In the genomic region with DNA sequence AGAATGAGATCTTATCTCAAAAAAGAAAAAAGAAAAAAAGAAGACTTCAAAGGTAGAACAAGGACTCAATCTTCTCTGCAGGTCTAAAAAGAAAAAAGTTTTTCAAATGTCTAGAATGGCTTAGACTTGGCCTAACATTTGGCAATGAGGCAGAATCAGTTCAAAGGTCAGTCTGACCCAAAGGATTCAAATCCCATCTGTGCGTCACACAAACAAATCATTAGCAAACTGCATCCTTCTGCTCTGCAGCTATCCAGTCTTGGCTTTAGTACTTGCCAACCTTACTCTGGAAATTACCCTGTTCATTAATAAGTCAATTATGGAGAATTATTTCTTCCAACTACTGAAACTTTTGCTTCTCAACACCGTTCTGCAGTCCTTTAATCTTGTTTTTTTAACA, we compare ENCODE assay signal across 11 cellular contexts. TPM values are rescaled to one million over a fixed set of nuclear protein-coding genes. Genes with fewer than 3 reads are reported as not detected.
DNase-seq lines count a peak whose midpoint lies in the region; ATAC-seq lines count a peak whose summit lies in the region.
"Had no signal": no experiment of that assay in that cellular context is flagged by ENCODE, and none has a peak within 500 bp of the region (broad histone marks: within the 10 kb centered on the region; RNA-seq: fewer than 3 reads in every experiment).

No MANE protein-coding gene starts in this region.

- POLR2A ChIA-PET in CD8-positive, alpha-beta memory T cell (lab: Charles Lee): no interaction called here

- no peak for ATAC-seq in T-helper 17 cell
- peak; percentile 41 for ATAC-seq in left ventricle myocardium superior
- ATAC-seq in GM21515 (IDR thresholded peaks at IDR 0.05; ENCODE audit: unreplicated experiment): no peak
- ATAC-seq: foreskin keratinocyte had no signal

- H3K27me3 ChIP-seq in CD8-positive, alpha-beta memory T cell (ENCODE audit: insufficient read depth, low read length, poor library complexity, severe bottlenecking): no peaks in the 10 kb centered on the region
- no peaks in the 10 kb centered on the region for H3K27me3 ChIP-seq in skeletal muscle tissue (ENCODE audit: control insufficient read depth in 3 of 3, insufficient read depth in 3 of 3, low read length in 3 of 3)
- H3K27me3 ChIP-seq: foreskin keratinocyte had no signal

- peaks cover 57 to 74% (median 64%) of the 10 kb centered on the region in 3 donors for H3K4me1 Mint-ChIP-seq in CD8-positive, alpha-beta memory T cell
- H3K4me1 Mint-ChIP-seq in T-helper 17 cell: peaks cover 35% of the 10 kb centered on the region

- CTCF ChIA-PET in CD8-positive, alpha-beta memory T cell (lab: Charles Lee): no interaction called here

- no peaks in the 10 kb centered on the region for H3K36me3 ChIP-seq in CD8-positive, alpha-beta memory T cell (ENCODE audit: insufficient read depth, low read length)
- H3K36me3 ChIP-seq in skeletal muscle tissue (ENCODE audit: control insufficient read depth in 3 of 3, insufficient read depth in 3 of 3, low read length in 3 of 3): no peaks in the 10 kb centered on the region

- peaks cover 0 to 44% (median 12%) of the 10 kb centered on the region in 3 donors for H3K36me3 Mint-ChIP-seq in CD8-positive, alpha-beta memory T cell
- peaks cover 2% of the 10 kb centered on the region for H3K36me3 Mint-ChIP-seq in T-helper 17 cell (ENCODE audit: low read depth)

- peaks cover 47% of the 10 kb centered on the region for H3K4me1 ChIP-seq in CD8-positive, alpha-beta memory T cell (ENCODE audit: insufficient read depth, low read length)
- H3K4me1 ChIP-seq in skeletal muscle tissue (ENCODE audit: control insufficient read depth in 3 of 3, insufficient read depth in 3 of 3, low read length in 3 of 3): peaks cover 8 to 32% (median 19%) of the 10 kb centered on the region in 3 donors

- no peak overlapping the region for H3K9ac ChIP-seq in skeletal muscle tissue (ENCODE audit: low read depth in 1 of 3, low read length in 3 of 3)

- peak overlapping the region in 6 of 7 donors; percentile 1 to 82 (median 38) for H3K4me3 Mint-ChIP-seq in CD8-positive, alpha-beta memory T cell
- H3K4me3 Mint-ChIP-seq in T-helper 17 cell: no peak overlapping the region

- H3K27ac ChIP-seq in CD8-positive, alpha-beta memory T cell (ENCODE audit: low read depth, low read length): no peak overlapping the region
- H3K27ac ChIP-seq in skeletal muscle tissue (ENCODE audit: low read depth, low read length): peak overlapping the region; percentile 76
- H3K27ac ChIP-seq: foreskin keratinocyte had no signal

- no peak overlapping the region for H3K4me3 ChIP-seq in CD8-positive, alpha-beta memory T cell (ENCODE audit: low read length)
- peak overlapping the region in 1 of 3 donors; percentile 20 for H3K4me3 ChIP-seq in skeletal muscle tissue (ENCODE audit: low read length in 3 of 3)
- H3K4me3 ChIP-seq: lung, smooth muscle cell had no signal

- no peaks in the 10 kb centered on the region for H3K9me3 ChIP-seq in CD8-positive, alpha-beta memory T cell (ENCODE audit: low read length)
- H3K9me3 ChIP-seq in T-helper 17 cell (ENCODE audit: control insufficient read depth, low read length, poor library complexity, severe bottlenecking): no peaks in the 10 kb centered on the region
- H3K9me3 ChIP-seq in skeletal muscle tissue (ENCODE audit: control insufficient read depth in 3 of 3, low read length in 3 of 3): no peaks in the 10 kb centered on the region

- DNase-seq in CD8-positive, alpha-beta memory T cell: no peak
- DNase-seq in T-helper 17 cell: no peak
- DNase-seq in left ventricle myocardium superior: no peak
- no peak for DNase-seq in NCI-H1436 treated with DMSO at 0.1 percent for 48 hours (lab: John Stamatoyannopoulos, UW)
- DNase-seq in posterior cingulate gyrus: no peak
- no peak for DNase-seq in ACHN
- DNase-seq: foreskin keratinocyte had no signal

- no peaks in the 10 kb centered on the region for H3K9me3 Mint-ChIP-seq in CD8-positive, alpha-beta memory T cell

- H3K27me3 Mint-ChIP-seq in CD8-positive, alpha-beta memory T cell: peaks cover 0 to 3% of the 10 kb centered on the region in 2 donors
- no peaks in the 10 kb centered on the region for H3K27me3 Mint-ChIP-seq in T-helper 17 cell

- peak overlapping the region in 3 of 8 donors; percentile 29 to 87 (median 43) for H3K27ac Mint-ChIP-seq in CD8-positive, alpha-beta memory T cell
- H3K27ac Mint-ChIP-seq in T-helper 17 cell: peak overlapping the region; percentile 84

- in situ Hi-C loops in ACHN (cut with HindIII; ENCODE audit: low pct_ligation_motif_present, low pct_unique_long_range_greater_than_20kb, low sequenced_read_pairs): loop anchor here (10.0 kb wide), 1 partner anchor 70 kb away; no protein-coding TSS in a partner anchor

- intact Hi-C loops in left ventricle myocardium superior (cut with micrococcal nuclease): loop anchor here (5.0 to 10.0 kb wide), 2 partner anchors 90 to 97 kb away; a partner anchor contains a TSS
- intact Hi-C loops in posterior cingulate gyrus (cut with DNase I): loop anchor here (5.0 kb wide), 1 partner anchor 92 kb away; a partner anchor contains a TSS

RNA-seq across cellular contexts. Expression of a gene that starts 3.1 kb away (rescaled TPM):
- 10 to 100 TPM; 36.2 to 37.8 TPM for total RNA-seq in CD8-positive, alpha-beta memory T cell
- polyA plus RNA-seq in CD8-positive, alpha-beta memory T cell: 26.3 TPM
- total RNA-seq in T-helper 17 cell (10 to 100 TPM; 65.1 to 71.3 TPM), left ventricle myocardium superior (62.7 TPM), skeletal muscle tissue (19.3 TPM)
